ENCODE assay signal across 16 cellular contexts in genomic region chr3:186022931-186023330, GRCh38.
DNase-seq lines count a peak whose midpoint lies in the region; ATAC-seq and TF ChIP-seq lines count a peak whose summit lies in the region.
"Had no signal": no experiment of that assay in that cellular context is flagged by ENCODE, and none has a peak within 500 bp of the region (broad histone marks: within the 10 kb centered on the region; RNA-seq: fewer than 3 reads in every experiment).

No MANE protein-coding gene starts in this region.

- H3K36me3 ChIP-seq in smooth muscle cell (ENCODE audit: low read depth) (no peaks in the 10 kb centered on the region), PC-3 (ENCODE audit: low read depth, low read length) (no peaks in the 10 kb centered on the region)
- H3K36me3 ChIP-seq: BLaER1 had no signal

- H3K4me3 ChIP-seq in AG10803 (ENCODE audit: low read length) (no peak overlapping the region), fibroblast of mammary gland (ENCODE audit: control insufficient read depth, low read depth, low read length) (no peak overlapping the region), smooth muscle cell (no peak overlapping the region), PC-3 (ENCODE audit: low read length) (no peak overlapping the region)
- H3K4me3 ChIP-seq: A549, BLaER1, GM23248 had no signal

- H4K20me1 ChIP-seq in smooth muscle cell (ENCODE audit: low read depth) = no peaks in the 10 kb centered on the region
- H4K20me1 ChIP-seq in PC-3 (ENCODE audit: low read length) = no peaks in the 10 kb centered on the region
- H4K20me1 ChIP-seq: BLaER1 had no signal

- CTCF ChIA-PET in PC-3 (lab: Charles Lee) = no interaction called here

- DNase-seq in AG10803 (ENCODE audit: low read depth) = peak; percentile 26
- DNase-seq in RPMI7951 (ENCODE audit: low read depth) = peak; percentile 23
- DNase-seq in fibroblast of mammary gland (ENCODE audit: low read depth) = peak; percentile 35
- no peak for DNase-seq in smooth muscle cell (lab: John Stamatoyannopoulos, UW; ENCODE audit: unreplicated experiment)
- no peak for DNase-seq in PC-3
- no peak for DNase-seq in KG1 (lab: John Stamatoyannopoulos, UW)
- no peak for DNase-seq in NCI-H446 (lab: John Stamatoyannopoulos, UW)
- DNase-seq: CD4-positive, alpha-beta memory T cell; DMS153; DMS79; GDM1; GM23248; HCEC 1CT had no signal

- no peak overlapping the region for H2AFZ ChIP-seq in smooth muscle cell (ENCODE audit: low read depth)
- no peak overlapping the region for H2AFZ ChIP-seq in PC-3 (ENCODE audit: low read length)
- H2AFZ ChIP-seq: GM23248 had no signal

- no peaks in the 10 kb centered on the region for H3K9me2 ChIP-seq in PC-3 (replicated peaks; ENCODE audit: low read length)

- no peak for ATAC-seq in PC-3
- ATAC-seq: A549 had no signal

- H3K9me3 ChIP-seq in smooth muscle cell (replicated peaks; ENCODE audit: low read depth) = no peaks in the 10 kb centered on the region
- no peaks in the 10 kb centered on the region for H3K9me3 ChIP-seq in PC-3 (ENCODE audit: low read length)
- H3K9me3 ChIP-seq: A549, BLaER1 had no signal

- H3K27ac ChIP-seq in smooth muscle cell (ENCODE audit: low read depth) (peak overlapping the region; percentile 36), PC-3 (ENCODE audit: low read length) (no peak overlapping the region)
- H3K27ac ChIP-seq: 22Rv1, A549, BLaER1, GM23248 had no signal

- WGBS in smooth muscle cell (ENCODE audit: low lambda C conversion rate) = 58% methylated on average over 3 of the region's 3 CpGs

- H3F3A ChIP-seq in smooth muscle cell (ENCODE audit: low read depth) (no peaks in the 10 kb centered on the region), PC-3 (ENCODE audit: low read length, unreplicated experiment) (no peaks in the 10 kb centered on the region)

- POLR2A ChIA-PET in PC-3 (lab: Charles Lee; ENCODE audit: unreplicated experiment) = no interaction called here

- TF ChIP-seq CTCF in AG10803 (conservative IDR thresholded peaks at IDR 0.05; ENCODE audit: low read length) (no peak), fibroblast of mammary gland (conservative IDR thresholded peaks at IDR 0.05; ENCODE audit: control insufficient read depth, insufficient read depth, low read depth, low read length) (no peak), smooth muscle cell (IDR thresholded peaks at IDR 0.05; ENCODE audit: borderline replicate concordance, insufficient read depth, poor library complexity, severe bottlenecking) (no peak), PC-3 (conservative IDR thresholded peaks at IDR 0.05; ENCODE audit: low read depth, low read length) (no peak)

- H3K9ac ChIP-seq in smooth muscle cell (ENCODE audit: low read depth) = no peak overlapping the region
- no peak overlapping the region for H3K9ac ChIP-seq in PC-3 (ENCODE audit: low read length)
- H3K9ac ChIP-seq: BLaER1, GM23248 had no signal

- no peaks in the 10 kb centered on the region for H3K79me2 ChIP-seq in smooth muscle cell (ENCODE audit: low read depth)
- no peaks in the 10 kb centered on the region for H3K79me2 ChIP-seq in PC-3 (ENCODE audit: low read length)

- H3K4me1 ChIP-seq in smooth muscle cell (ENCODE audit: low read depth) = no peaks in the 10 kb centered on the region
- H3K4me1 ChIP-seq in PC-3 (ENCODE audit: insufficient read depth, low read length) = no peaks in the 10 kb centered on the region
- H3K4me1 ChIP-seq: A549 had no signal

- H3K27me3 ChIP-seq in smooth muscle cell (ENCODE audit: low read depth) (no peaks in the 10 kb centered on the region), PC-3 (ENCODE audit: low read length) (peaks cover 17% of the 10 kb centered on the region; the same call in 1 of the 2 replicates)
- H3K27me3 ChIP-seq: BLaER1 had no signal

- intact Hi-C loops in PC-3 (cut with micrococcal nuclease) = no loop called here

- H3K4me2 ChIP-seq in smooth muscle cell (no peak overlapping the region), PC-3 (ENCODE audit: low read length) (no peak overlapping the region)
- H3K4me2 ChIP-seq: A549, BLaER1 had no signal

- no TSS peak for BruUV-seq in PC-3 (replicated peaks; lab: Mats Ljungman, UMichigan)

Comparison
In these comparisons a context has a peak if more than half of its experiments do, and no peak if none do; other contexts are left out.
1. DNase-seq: peak in AG10803 (single experiment), RPMI7951 (single experiment) and fibroblast of mammary gland (single experiment); none in smooth muscle cell (single experiment), PC-3 (single experiment), KG1 (single experiment) and NCI-H446 (0 of 2).